In genomic region chr22:27766679-27767078, GRCh38 we compare ENCODE assay signal across 29 cellular contexts.
"Had no signal": no experiment of that assay in that cellular context is flagged by ENCODE, and none has a peak within 500 bp of the region (broad histone marks: within the 10 kb centered on the region; RNA-seq: fewer than 3 reads in every experiment).

No MANE protein-coding gene starts in this region.

- H3K4me3 ChIP-seq: gastroesophageal sphincter, heart left ventricle, hepatocyte, lung, right atrium auricular region, smooth muscle cell, suprapubic skin had no signal

- H3K4me2 ChIP-seq: hepatocyte, smooth muscle cell had no signal

- FAIRE-seq: colon, kidney had no signal

- H3K4me1 ChIP-seq: parathyroid adenoma, suprapubic skin had no signal

- H3K36me3 Mint-ChIP-seq: memory B cell, natural killer cell had no signal

- H3K4me3 Mint-ChIP-seq: dendritic cell treated with granulocyte-macrophage colony-stimulating factor and Interleukin-4, amounts not matched to agents 40 ng/mL and 50 ng/mL, for 4 days; endodermal cell; memory B cell; natural killer cell; stimulated activated naive CD8-positive, alpha-beta T cell treated with anti-CD3 and anti-CD28 coated beads, Interleukin-15, amount 100 ng/mL, for 72 hours had no signal

- DNase-seq: effector CD8-positive, alpha-beta T cell; endodermal cell; foreskin fibroblast; kidney; natural killer cell; occipital lobe; stimulated activated CD4-positive, alpha-beta T cell treated with anti-CD3 and anti-CD28 coated beads, Interleukin-12 subunit alpha, Interleukin-12 subunit beta, amount 100 ng/mL, for 4 hours; stimulated activated CD4-positive, alpha-beta T cell treated with anti-CD3 and anti-CD28 coated beads, Interleukin-1b, Interleukin-23, amount 100 ng/mL, for 48 hours; stimulated activated CD4-positive, alpha-beta T cell treated with anti-CD3 and anti-CD28 coated beads, Interleukin-4, amount 100 ng/mL, for 1 hour; stimulated activated CD8-positive, alpha-beta memory T cell treated with anti-CD3 and anti-CD28 coated beads, Interleukin-4, amount 100 ng/mL, for 48 hours; stimulated activated naive CD4-positive, alpha-beta T cell; stimulated activated naive CD8-positive, alpha-beta T cell treated with anti-CD3 and anti-CD28 coated beads, Interleukin-15, amount 100 ng/mL, for 72 hours; trophoblast cell had no signal

- H3K79me2 ChIP-seq: hepatocyte, parathyroid adenoma had no signal

- H3K27ac ChIP-seq: epithelial cell of prostate, heart left ventricle, hepatocyte, parathyroid adenoma, right atrium auricular region, suprapubic skin had no signal

- H3K9me3 ChIP-seq: gastroesophageal sphincter, heart left ventricle, right atrium auricular region, suprapubic skin had no signal

- ATAC-seq: esophagus mucosa; gastroesophageal sphincter; heart left ventricle; left lobe of liver; natural killer cell; sciatic nerve; stimulated activated naive CD8-positive, alpha-beta T cell treated with anti-CD3 and anti-CD28 coated beads, Interleukin-15, amount 100 ng/mL, for 72 hours had no signal

- H3K27me3 Mint-ChIP-seq: dendritic cell treated with granulocyte-macrophage colony-stimulating factor and Interleukin-4, amounts not matched to agents 40 ng/mL and 50 ng/mL, for 4 days; stimulated activated naive CD8-positive, alpha-beta T cell treated with anti-CD3 and anti-CD28 coated beads, Interleukin-15, amount 100 ng/mL, for 72 hours had no signal

- H3K27ac Mint-ChIP-seq: dendritic cell treated with granulocyte-macrophage colony-stimulating factor and Interleukin-4, amounts not matched to agents 40 ng/mL and 50 ng/mL, for 4 days; endodermal cell; memory B cell; natural killer cell; progenitor cell of endocrine pancreas; stimulated activated naive CD8-positive, alpha-beta T cell treated with anti-CD3 and anti-CD28 coated beads, Interleukin-15, amount 100 ng/mL, for 72 hours had no signal

- H3K9ac ChIP-seq: parathyroid adenoma had no signal

- H2AFZ ChIP-seq: hepatocyte, parathyroid adenoma had no signal

- H3K36me3 ChIP-seq: suprapubic skin had no signal

- H3K4me1 Mint-ChIP-seq: memory B cell; natural killer cell; stimulated activated naive CD8-positive, alpha-beta T cell treated with anti-CD3 and anti-CD28 coated beads, Interleukin-15, amount 100 ng/mL, for 72 hours had no signal

- H3K9me3 Mint-ChIP-seq: dendritic cell treated with granulocyte-macrophage colony-stimulating factor and Interleukin-4, amounts not matched to agents 40 ng/mL and 50 ng/mL, for 4 days; endodermal cell; natural killer cell; stimulated activated naive CD8-positive, alpha-beta T cell treated with anti-CD3 and anti-CD28 coated beads, Interleukin-15, amount 100 ng/mL, for 72 hours had no signal

- H3K27me3 ChIP-seq: gastroesophageal sphincter, heart left ventricle, hepatocyte, right atrium auricular region, suprapubic skin had no signal
